ENCODE assay signal across 24 cellular contexts in the genomic region with DNA sequence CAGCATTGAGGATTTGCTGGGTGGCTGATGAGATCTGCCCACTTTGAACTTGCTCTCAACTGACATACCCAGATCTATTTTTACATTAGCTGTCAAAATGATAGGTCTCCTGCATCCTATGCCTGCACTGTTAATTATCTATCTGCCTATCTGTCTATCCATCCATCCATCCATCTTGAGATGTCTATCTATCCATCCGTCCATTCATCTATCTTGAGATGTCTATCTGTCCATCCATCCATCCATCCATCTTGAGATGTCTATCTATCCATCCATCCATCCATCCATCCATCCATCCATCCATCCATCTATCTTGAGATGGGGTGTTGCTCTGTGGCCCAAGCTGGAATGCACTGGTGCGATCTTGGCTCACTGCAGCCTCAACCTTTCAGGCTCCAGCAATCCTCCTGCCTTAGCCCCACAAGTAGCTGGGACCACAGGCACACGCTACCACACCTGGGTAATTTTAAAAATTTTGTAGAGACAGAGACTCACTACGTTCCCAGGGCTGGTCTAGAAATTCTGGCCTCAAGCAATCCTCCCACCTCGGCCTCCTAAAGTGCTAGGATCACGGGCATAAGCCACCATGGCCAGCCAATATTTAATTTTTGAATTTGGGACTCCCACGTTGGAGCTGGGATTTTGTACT.
"Had no signal": no experiment of that assay in that cellular context is flagged by ENCODE, and none has a peak within 500 bp of the region (broad histone marks: within the 10 kb centered on the region; RNA-seq: fewer than 3 reads in every experiment).

No MANE protein-coding gene starts in this region.

- H3K4me1 ChIP-seq: colonic mucosa, foreskin keratinocyte, gastroesophageal sphincter, heart left ventricle, left ventricle myocardium inferior, lower lobe of right lung had no signal

- H3K9me3 ChIP-seq: colonic mucosa, gastroesophageal sphincter, left ventricle myocardium inferior, lower lobe of right lung had no signal

- H3K36me3 ChIP-seq: colonic mucosa, gastroesophageal sphincter, heart left ventricle, left ventricle myocardium inferior, lower lobe of right lung had no signal

- H3K4me3 ChIP-seq: colonic mucosa, gastroesophageal sphincter, heart left ventricle, hepatocyte, left ventricle myocardium inferior, lower lobe of right lung had no signal

- H3K27ac ChIP-seq: colonic mucosa, epithelial cell of prostate, foreskin keratinocyte, gastroesophageal sphincter, heart left ventricle, hepatocyte, left ventricle myocardium inferior, lower lobe of right lung had no signal

- DNase-seq: colonic mucosa; cortex of kidney; effector CD8-positive, alpha-beta T cell; effector memory CD8-positive, alpha-beta T cell; endodermal cell; erythroblast; foreskin keratinocyte; heart left ventricle; hypothalamus; immature natural killer cell; islet precursor cell; kidney; kidney glomerular epithelial cell; left colon; left ventricle myocardium inferior; lower lobe of right lung; mammary epithelial cell; mesendoderm; midbrain had no signal

- H3K27me3 ChIP-seq: colonic mucosa, foreskin keratinocyte, gastroesophageal sphincter, heart left ventricle, hepatocyte had no signal

- ATAC-seq: effector memory CD8-positive, alpha-beta T cell; esophagus mucosa; foreskin keratinocyte; gastroesophageal sphincter; heart left ventricle; left colon; left lobe of liver; lower lobe of right lung had no signal
